In genomic region chr1:118300808-118301207, GRCh38 we compare ENCODE assay signal across 15 cellular contexts.
"Had no signal": no experiment of that assay in that cellular context is flagged by ENCODE, and none has a peak within 500 bp of the region (broad histone marks: within the 10 kb centered on the region; RNA-seq: fewer than 3 reads in every experiment).

No MANE protein-coding gene starts in this region.

- H3K4me3 ChIP-seq: ovary, tibial artery had no signal

- H3K27ac ChIP-seq: ovary, tibial artery had no signal

- ATAC-seq: effector memory CD8-positive, alpha-beta T cell; left lobe of liver; natural killer cell treated with Interleukin-12 subunit alpha and Interleukin-12 subunit beta and Interleukin-15 and Interleukin-18, amount 100 ng/mL, for 72 hours; stimulated activated memory B cell treated with anti-CD40 and anti-IgM and Interleukin-4, amounts not matched to agents 10 μg/mL and 1 μg/mL and 100 μg/mL, for 72 hours had no signal

- FAIRE-seq: small intestine, TTC549 had no signal

- H3K27me3 ChIP-seq: ovary, tibial artery had no signal

- H3K9me3 ChIP-seq: ovary, tibial artery had no signal

- H3K36me3 ChIP-seq: ovary, tibial artery had no signal

- DNase-seq: activated CD4-positive, alpha-beta T cell treated with anti-CD3 and anti-CD28 coated beads, Interleukin-2, amount 50 U/mL, for 1 hour; activated naive CD4-positive, alpha-beta T cell treated with anti-CD3 and anti-CD28 coated beads, Interleukin-2, amount 50 U/mL, for 16 hours; central memory CD4-positive, alpha-beta T cell; cortex of kidney; effector memory CD8-positive, alpha-beta T cell; hypothalamus; mammary epithelial cell; ovary; small intestine; T-helper 2 cell; tibial artery had no signal

- H3K4me1 ChIP-seq: tibial artery had no signal
